In the genomic region with DNA sequence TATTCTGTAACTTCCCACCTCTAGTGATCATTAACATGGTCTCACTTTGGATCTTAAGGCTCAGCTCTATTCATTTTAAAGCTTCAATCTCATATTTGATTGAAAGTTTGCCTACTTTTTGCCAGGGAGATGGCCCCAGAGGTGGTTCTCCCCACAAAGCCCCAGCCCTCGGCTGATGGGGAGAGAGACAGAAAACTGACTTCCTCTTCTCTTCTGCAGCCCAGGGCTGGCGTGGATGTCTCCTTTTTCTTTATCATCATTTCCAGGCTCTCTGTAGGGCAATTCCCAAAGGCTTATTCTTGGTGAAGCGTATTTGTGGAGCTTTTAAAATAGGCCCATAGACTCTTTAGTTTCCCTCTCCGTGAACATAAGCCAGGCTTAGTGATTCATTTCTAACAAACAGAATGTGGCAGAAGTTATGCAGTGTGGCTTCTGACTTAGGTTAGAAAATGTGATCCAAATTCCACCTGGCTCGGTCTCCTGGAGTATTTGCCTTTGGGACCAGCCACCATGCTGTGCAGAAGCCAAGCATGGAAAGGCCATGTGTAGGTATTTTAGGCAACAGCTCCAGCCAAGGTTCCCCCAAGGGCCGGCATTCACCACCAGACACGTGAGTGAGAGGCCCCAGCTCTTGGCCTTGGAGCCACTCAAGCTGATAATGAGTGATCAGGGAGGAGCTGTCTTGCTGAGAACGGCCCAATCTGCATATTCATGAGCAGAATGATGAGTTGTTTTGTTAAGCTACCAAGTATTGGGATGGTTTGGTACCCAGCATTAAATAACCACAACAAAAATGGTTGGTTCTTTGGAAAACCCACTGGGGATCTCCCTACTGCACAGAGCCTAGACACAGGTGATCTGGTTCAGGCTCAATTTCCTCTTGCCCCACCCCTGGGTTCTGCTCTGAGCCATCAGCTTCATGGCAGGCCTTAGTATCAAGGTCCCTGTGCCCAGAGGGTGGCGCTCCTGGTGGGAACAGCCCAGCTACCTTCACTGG, we compare ENCODE assay signal across 13 cellular contexts.
DNase-seq lines count a peak whose midpoint lies in the region; ATAC-seq and TF ChIP-seq lines count a peak whose summit lies in the region.
"Had no signal": no experiment of that assay in that cellular context is flagged by ENCODE, and none has a peak within 500 bp of the region (broad histone marks: within the 10 kb centered on the region; RNA-seq: fewer than 3 reads in every experiment).

No MANE protein-coding gene starts in this region.

- H3K9me3 Mint-ChIP-seq in osteocyte (ENCODE audit: unreplicated experiment): no peaks in the 10 kb centered on the region
- H3K9me3 Mint-ChIP-seq in CD4-positive, alpha-beta T cell: no peaks in the 10 kb centered on the region

- peaks cover under 1% of the 10 kb centered on the region for H3K4me1 Mint-ChIP-seq in osteocyte (ENCODE audit: unreplicated experiment)
- peaks cover 13% of the 10 kb centered on the region for H3K4me1 Mint-ChIP-seq in CD4-positive, alpha-beta T cell (ENCODE audit: low read depth)

- H3K27ac ChIP-seq in CD4-positive, alpha-beta T cell (ENCODE audit: low read depth, low read length): no peak overlapping the region
- H3K27ac ChIP-seq: tibial nerve had no signal

- intact Hi-C loops in CD4-positive, alpha-beta T cell (cut with DNase I, micrococcal nuclease): no loop called here

- H3K27ac Mint-ChIP-seq in osteocyte (ENCODE audit: unreplicated experiment): no peak overlapping the region
- no peak overlapping the region for H3K27ac Mint-ChIP-seq in CD4-positive, alpha-beta T cell

- peaks cover 48% of the 10 kb centered on the region for H3K27me3 Mint-ChIP-seq in osteocyte (ENCODE audit: unreplicated experiment)
- no peaks in the 10 kb centered on the region for H3K27me3 Mint-ChIP-seq in CD4-positive, alpha-beta T cell

- no peaks in the 10 kb centered on the region for H3K36me3 Mint-ChIP-seq in osteocyte (ENCODE audit: unreplicated experiment)
- no peaks in the 10 kb centered on the region for H3K36me3 Mint-ChIP-seq in CD4-positive, alpha-beta T cell (ENCODE audit: low read depth)

- peak; percentile 20 for DNase-seq in SKM-1 (lab: John Stamatoyannopoulos, UW; ENCODE audit: unreplicated experiment)
- DNase-seq in SKM-1 treated with dmso at 0.1 percent for 144 hours (lab: John Stamatoyannopoulos, UW; ENCODE audit: unreplicated experiment): no peak
- peak; percentile 26 for DNase-seq in activated naive CD4-positive, alpha-beta T cell treated with anti-CD3 and anti-CD28 coated beads, Interleukin-2, amount 50 U/mL, for 16 hours
- peak; percentile 37 for DNase-seq in stimulated activated CD4-positive, alpha-beta T cell treated with anti-CD3 and anti-CD28 coated beads, Interleukin-4, amount 100 ng/mL, for 1 hour
- DNase-seq in osteocyte (ENCODE audit: extremely low spot score, unreplicated experiment): no peak
- DNase-seq in NCI-H2081 (lab: John Stamatoyannopoulos, UW): no peak
- no peak for DNase-seq in CD4-positive, alpha-beta T cell
- DNase-seq: 8988T, DMS153, NCI-H226, RPMI8226 had no signal

- TF ChIP-seq CTCF in osteocyte (IDR thresholded peaks at IDR 0.05): no peak
- TF ChIP-seq CTCF in CD4-positive, alpha-beta T cell (IDR thresholded peaks at IDR 0.05): no peak

- ATAC-seq in HG02759 (IDR thresholded peaks at IDR 0.05; ENCODE audit: unreplicated experiment): peak; percentile 55
- no peak for ATAC-seq in CD4-positive, alpha-beta T cell (ENCODE audit: poor library complexity)

- no peaks in the 10 kb centered on the region for H3K9me3 ChIP-seq in CD4-positive, alpha-beta T cell (ENCODE audit: control insufficient read depth, low read length)
- H3K9me3 ChIP-seq: tibial nerve had no signal

- POLR2A ChIA-PET in CD4-positive, alpha-beta T cell (lab: Charles Lee): no interaction called here

- H3K4me3 Mint-ChIP-seq in osteocyte (ENCODE audit: unreplicated experiment): no peak overlapping the region
- no peak overlapping the region for H3K4me3 Mint-ChIP-seq in CD4-positive, alpha-beta T cell

- CTCF ChIA-PET in CD4-positive, alpha-beta T cell (lab: Charles Lee): no interaction called here

- no peaks in the 10 kb centered on the region for H3K27me3 ChIP-seq in CD4-positive, alpha-beta T cell (ENCODE audit: control insufficient read depth, insufficient read depth, low read length)
- H3K27me3 ChIP-seq: tibial nerve had no signal

Comparison
In these comparisons a context has a peak if more than half of its experiments do, and no peak if none do; other contexts are left out.
1. DNase-seq: peak in SKM-1 (single experiment), activated naive CD4-positive, alpha-beta T cell treated with anti-CD3 and anti-CD28 coated beads, Interleukin-2, amount 50 U/mL, for 16 hours (single experiment) and stimulated activated CD4-positive, alpha-beta T cell treated with anti-CD3 and anti-CD28 coated beads, Interleukin-4, amount 100 ng/mL, for 1 hour (single experiment); none in SKM-1 treated with dmso at 0.1 percent for 144 hours (single experiment), osteocyte (single experiment), NCI-H2081 (0 of 2) and CD4-positive, alpha-beta T cell (0 of 10).